Comparison of ENCODE assay signal across 19 cellular contexts in genomic region chr9:22383720-22384119, GRCh38.
"Had no signal": no experiment of that assay in that cellular context is flagged by ENCODE, and none has a peak within 500 bp of the region (broad histone marks: within the 10 kb centered on the region; RNA-seq: fewer than 3 reads in every experiment).

No MANE protein-coding gene starts in this region.

- H3K4me3 Mint-ChIP-seq: activated T-cell treated with anti-CD3 and anti-CD28 coated beads, Interleukin-2, amount 50 U/mL, for 72 hours; memory B cell; naive thymus-derived CD4-positive, alpha-beta T cell; stimulated activated effector memory CD8-positive, alpha-beta T cell treated with anti-CD3 and anti-CD28 coated beads, Interleukin-12 subunit alpha, Interleukin-12 subunit beta, amount 100 ng/mL, for 72 hours; type B pancreatic cell had no signal

- H3K4me1 ChIP-seq: testis had no signal

- DNase-seq: activated CD4-positive, alpha-beta T cell treated with anti-CD3 and anti-CD28 coated beads for 1 hour; activated effector memory CD4-positive, alpha-beta T cell treated with anti-CD3 and anti-CD28 coated beads, Interleukin-2, amount 50 U/mL, for 16 hours; activated naive CD4-positive, alpha-beta T cell treated with anti-CD3 and anti-CD28 coated beads, Interleukin-2, amount 50 U/mL, for 16 hours; activated T-cell treated with anti-CD3 and anti-CD28 coated beads, Interleukin-2, amount 50 U/mL, for 72 hours; dermis blood vessel endothelial cell; effector memory CD4-positive, alpha-beta T cell; foreskin melanocyte; hypothalamus; left ventricle myocardium superior; naive thymus-derived CD4-positive, alpha-beta T cell; ovary; stimulated activated CD4-positive, alpha-beta T cell treated with anti-CD3 and anti-CD28 coated beads, Interleukin-4, amount 100 ng/mL, for 24 hours; stomach; testis; WERI-Rb-1 had no signal

- H3K27ac ChIP-seq: ovary, stomach, testis, WERI-Rb-1 had no signal

- H3K27ac Mint-ChIP-seq: activated T-cell treated with anti-CD3 and anti-CD28 coated beads, Interleukin-2, amount 50 U/mL, for 72 hours; memory B cell; naive thymus-derived CD4-positive, alpha-beta T cell; stimulated activated effector memory CD8-positive, alpha-beta T cell treated with anti-CD3 and anti-CD28 coated beads, Interleukin-12 subunit alpha, Interleukin-12 subunit beta, amount 100 ng/mL, for 72 hours; type B pancreatic cell had no signal

- H3K36me3 ChIP-seq: ovary, stomach, WERI-Rb-1 had no signal

- H3K9me3 Mint-ChIP-seq: activated T-cell treated with anti-CD3 and anti-CD28 coated beads, Interleukin-2, amount 50 U/mL, for 72 hours; stimulated activated effector memory CD8-positive, alpha-beta T cell treated with anti-CD3 and anti-CD28 coated beads, Interleukin-12 subunit alpha, Interleukin-12 subunit beta, amount 100 ng/mL, for 72 hours; type B pancreatic cell had no signal

- H3K4me3 ChIP-seq: ovary, stomach, testis had no signal

- ATAC-seq: activated T-cell treated with anti-CD3 and anti-CD28 coated beads, Interleukin-2, amount 50 U/mL, for 72 hours; left ventricle myocardium superior; naive thymus-derived CD4-positive, alpha-beta T cell; sciatic nerve; stimulated activated effector memory CD8-positive, alpha-beta T cell treated with anti-CD3 and anti-CD28 coated beads, Interleukin-12 subunit alpha, Interleukin-12 subunit beta, amount 100 ng/mL, for 72 hours had no signal

- H3K27me3 ChIP-seq: ovary, stomach, testis had no signal

- H3K36me3 Mint-ChIP-seq: memory B cell; naive thymus-derived CD4-positive, alpha-beta T cell; stimulated activated effector memory CD8-positive, alpha-beta T cell treated with anti-CD3 and anti-CD28 coated beads, Interleukin-12 subunit alpha, Interleukin-12 subunit beta, amount 100 ng/mL, for 72 hours; type B pancreatic cell had no signal

- H3K4me1 Mint-ChIP-seq: memory B cell; naive thymus-derived CD4-positive, alpha-beta T cell; stimulated activated effector memory CD8-positive, alpha-beta T cell treated with anti-CD3 and anti-CD28 coated beads, Interleukin-12 subunit alpha, Interleukin-12 subunit beta, amount 100 ng/mL, for 72 hours had no signal
